ENCODE assay signal across 34 cellular contexts in the genomic region with DNA sequence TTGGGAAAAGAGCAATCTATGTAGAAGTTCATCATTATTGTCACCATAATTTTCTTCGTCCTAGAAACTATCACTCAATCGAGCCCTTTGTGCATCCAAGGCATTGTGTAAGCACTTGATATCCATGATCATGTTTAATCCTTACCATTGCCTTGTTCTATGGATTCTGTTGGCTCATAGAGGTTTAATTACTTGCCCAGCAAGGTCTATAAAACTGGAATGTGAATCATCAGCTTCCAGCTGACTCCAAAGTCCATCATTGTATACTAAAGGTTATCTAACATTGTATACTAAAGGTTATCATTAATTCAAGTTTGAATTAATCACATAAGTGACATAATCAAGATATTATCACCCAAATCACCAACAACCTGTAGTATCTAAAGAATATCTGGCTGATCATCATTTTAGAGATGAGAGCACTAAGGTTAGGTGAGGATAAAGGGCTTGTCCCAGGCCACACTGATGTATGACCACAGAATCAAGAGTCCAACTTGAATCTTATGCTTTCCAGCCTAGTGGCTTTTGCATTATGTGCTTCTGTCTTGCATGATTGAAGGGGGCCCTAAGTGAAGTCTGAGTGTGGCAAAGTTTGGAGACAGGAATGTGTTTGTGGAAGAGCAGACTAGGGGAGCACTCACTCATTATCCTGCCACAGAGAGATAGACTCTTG.
"Had no signal": no experiment of that assay in that cellular context is flagged by ENCODE, and none has a peak within 500 bp of the region (broad histone marks: within the 10 kb centered on the region; RNA-seq: fewer than 3 reads in every experiment).

No MANE protein-coding gene starts in this region.

- H3K4me1 Mint-ChIP-seq: activated B cell treated with CpG ODN at 0.5 μM for 24 hours; activated CD4-positive, alpha-beta memory T cell treated with anti-CD3 and anti-CD28 coated beads, Interleukin-2, amount 10 ng/mL, durations not matched to agents 7 days and 5 days; activated CD4-positive, alpha-beta T cell treated with anti-CD3 and anti-CD28 coated beads, Interleukin-2, amount 10 ng/mL, durations not matched to agents 24 days and 14 days; activated CD8-positive, alpha-beta memory T cell treated with anti-CD3 and anti-CD28 coated beads, Interleukin-2, amount 10 ng/mL, durations not matched to agents 7 days and 5 days; activated naive CD4-positive, alpha-beta T cell treated with anti-CD3 and anti-CD28 coated beads, Interleukin-2, amount 10 ng/mL, durations not matched to agents 7 days and 5 days; activated naive CD4-positive, alpha-beta T cell treated with anti-CD3 and anti-CD28 coated beads, Interleukin-2, amount 50 U/mL, for 24 hours; activated naive CD8-positive, alpha-beta T cell treated with anti-CD3 and anti-CD28 coated beads, Interleukin-2, amount 10 ng/mL, durations not matched to agents 7 days and 5 days; activated naive CD8-positive, alpha-beta T cell treated with anti-CD3 and anti-CD28 coated beads, Interleukin-2, amount 50 U/mL, for 24 hours; central memory CD8-positive, alpha-beta T cell had no signal

- H3K27me3 ChIP-seq: ascending aorta, cardiac muscle cell had no signal

- H3K36me3 ChIP-seq: ascending aorta, cardiac muscle cell had no signal

- H3K9me3 Mint-ChIP-seq: activated B cell treated with CpG ODN at 0.5 μM for 24 hours; activated CD4-positive, alpha-beta memory T cell treated with anti-CD3 and anti-CD28 coated beads, Interleukin-2, amount 10 ng/mL, durations not matched to agents 7 days and 5 days; activated T-helper 2 cell treated with anti-CD3 and anti-CD28 coated beads, Interferon-gamma antibody, Interleukin-2, Interleukin-4, amounts not matched to agents 10 μg/mL and 5 μg/mL and 100 μg/mL, durations not matched to agents 14 hours and 24 hours and 36 hours; T-helper 1 cell treated with Interleukin-12 subunit alpha and Interleukin-12 subunit beta and Interleukin-4 antibody, amounts not matched to agents 30 μg/mL and 1 μg/mL, for 36 hours; T-helper 2 cell treated with Interferon-gamma antibody and Interleukin-4, amounts not matched to agents 5 μg/mL and 100 μg/mL, for 36 hours had no signal

- H3K9me3 ChIP-seq: ascending aorta had no signal

- H3K36me3 Mint-ChIP-seq: activated CD8-positive, alpha-beta memory T cell treated with anti-CD3 and anti-CD28 coated beads, Interleukin-2, amount 10 ng/mL, durations not matched to agents 7 days and 5 days; activated naive CD4-positive, alpha-beta T cell treated with anti-CD3 and anti-CD28 coated beads, Interleukin-2, amount 10 ng/mL, durations not matched to agents 7 days and 5 days; activated naive CD4-positive, alpha-beta T cell treated with anti-CD3 and anti-CD28 coated beads, Interleukin-2, amount 50 U/mL, for 24 hours; activated naive CD8-positive, alpha-beta T cell; activated naive CD8-positive, alpha-beta T cell treated with anti-CD3 and anti-CD28 coated beads, Interleukin-2, amount 10 ng/mL, durations not matched to agents 7 days and 5 days; brain had no signal

- H3K4me3 Mint-ChIP-seq: activated B cell treated with CpG ODN at 0.5 μM for 24 hours; activated CD4-positive, alpha-beta memory T cell treated with anti-CD3 and anti-CD28 coated beads, Interleukin-2, amount 10 ng/mL, durations not matched to agents 7 days and 5 days; activated CD4-positive, alpha-beta T cell treated with anti-CD3 and anti-CD28 coated beads, Interleukin-2, amount 10 ng/mL, durations not matched to agents 24 days and 14 days; activated CD8-positive, alpha-beta memory T cell treated with anti-CD3 and anti-CD28 coated beads, Interleukin-2, amount 10 ng/mL, durations not matched to agents 7 days and 5 days; activated CD8-positive, alpha-beta T cell treated with anti-CD3 and anti-CD28 coated beads, Interleukin-2, amount 10 ng/mL, durations not matched to agents 7 days and 5 days; activated naive CD4-positive, alpha-beta T cell treated with anti-CD3 and anti-CD28 coated beads, Interleukin-2, amount 10 ng/mL, durations not matched to agents 7 days and 5 days; activated naive CD4-positive, alpha-beta T cell treated with anti-CD3 and anti-CD28 coated beads, Interleukin-2, amount 50 U/mL, for 24 hours; activated naive CD8-positive, alpha-beta T cell; activated naive CD8-positive, alpha-beta T cell treated with anti-CD3 and anti-CD28 coated beads, Interleukin-2, amount 10 ng/mL, durations not matched to agents 7 days and 5 days; activated naive CD8-positive, alpha-beta T cell treated with anti-CD3 and anti-CD28 coated beads, Interleukin-2, amount 50 U/mL, for 24 hours; activated T-cell treated with anti-CD3 and anti-CD28 coated beads, Interleukin-2, amount 50 U/mL, for 24 hours; brain; central memory CD8-positive, alpha-beta T cell; T-helper 1 cell treated with Interleukin-12 subunit alpha and Interleukin-12 subunit beta and Interleukin-4 antibody, amounts not matched to agents 30 μg/mL and 1 μg/mL, for 36 hours; T-helper 2 cell treated with Interferon-gamma antibody and Interleukin-4, amounts not matched to agents 5 μg/mL and 100 μg/mL, for 36 hours had no signal

- DNase-seq: activated B cell treated with CpG ODN at 0.5 μM for 24 hours; activated CD4-positive, alpha-beta memory T cell treated with anti-CD3 and anti-CD28 coated beads, Interleukin-2, amount 10 ng/mL, durations not matched to agents 7 days and 5 days; activated CD4-positive, alpha-beta T cell treated with anti-CD3 and anti-CD28 coated beads for 4 hours; activated CD4-positive, alpha-beta T cell treated with anti-CD3 and anti-CD28 coated beads, Interleukin-2, amount 10 ng/mL, durations not matched to agents 24 days and 14 days; activated CD4-positive, alpha-beta T cell treated with anti-CD3 and anti-CD28 coated beads, Interleukin-2, amount 50 U/mL, for 48 hours; activated CD4-positive, CD25-positive, alpha-beta regulatory T cell treated with anti-CD3 and anti-CD28 coated beads, Interleukin-2, amount 50 U/mL, for 72 hours; activated CD8-positive, alpha-beta memory T cell treated with anti-CD3 and anti-CD28 coated beads for 24 hours; activated CD8-positive, alpha-beta memory T cell treated with anti-CD3 and anti-CD28 coated beads, Interleukin-2, amount 10 ng/mL, durations not matched to agents 7 days and 5 days; activated CD8-positive, alpha-beta memory T cell treated with anti-CD3 and anti-CD28 coated beads, Interleukin-2, amount 50 U/mL, for 48 hours; activated CD8-positive, alpha-beta T cell treated with anti-CD3 and anti-CD28 coated beads, Interleukin-2, amount 10 ng/mL, durations not matched to agents 7 days and 5 days; activated effector memory CD4-positive, alpha-beta T cell treated with Interleukin-2 at 50 U/mL for 16 hours; activated gamma-delta T cell; activated naive CD4-positive, alpha-beta T cell treated with anti-CD3 and anti-CD28 coated beads, Interleukin-2, amount 10 ng/mL, durations not matched to agents 7 days and 5 days; activated naive CD4-positive, alpha-beta T cell treated with Interleukin-2 at 50 U/mL for 16 hours; activated naive CD8-positive, alpha-beta T cell treated with anti-CD3 and anti-CD28 coated beads, Interleukin-2, amount 10 ng/mL, durations not matched to agents 7 days and 5 days; activated naive CD8-positive, alpha-beta T cell treated with anti-CD3 and anti-CD28 coated beads, Interleukin-2, amount 50 U/mL, for 24 hours; activated T-cell treated with anti-CD3 and anti-CD28 coated beads, Interleukin-2, amount 50 U/mL, for 24 hours; activated T-cell treated with anti-CD3 and anti-CD28 coated beads, Interleukin-2, amount 50 U/mL, for 48 hours; amygdala; anterior cingulate cortex; caudate nucleus; T-helper 1 cell; T-helper 2 cell; T-helper 9 cell had no signal

- ATAC-seq: activated CD8-positive, alpha-beta memory T cell treated with anti-CD3 and anti-CD28 coated beads, Interleukin-2, amount 10 ng/mL, durations not matched to agents 7 days and 5 days; activated CD8-positive, alpha-beta T cell treated with anti-CD3 and anti-CD28 coated beads, Interleukin-2, amount 10 ng/mL, durations not matched to agents 7 days and 5 days; activated naive CD8-positive, alpha-beta T cell treated with anti-CD3 and anti-CD28 coated beads, Interleukin-2, amount 50 U/mL, for 24 hours had no signal

- H3K27me3 Mint-ChIP-seq: activated B cell treated with CpG ODN at 0.5 μM for 24 hours; activated CD4-positive, alpha-beta memory T cell treated with anti-CD3 and anti-CD28 coated beads, Interleukin-2, amount 10 ng/mL, durations not matched to agents 7 days and 5 days; activated CD4-positive, alpha-beta T cell treated with anti-CD3 and anti-CD28 coated beads, Interleukin-2, amount 10 ng/mL, durations not matched to agents 24 days and 14 days; activated CD8-positive, alpha-beta memory T cell treated with anti-CD3 and anti-CD28 coated beads, Interleukin-2, amount 10 ng/mL, durations not matched to agents 7 days and 5 days; activated naive CD4-positive, alpha-beta T cell treated with anti-CD3 and anti-CD28 coated beads, Interleukin-2, amount 10 ng/mL, durations not matched to agents 7 days and 5 days; activated naive CD8-positive, alpha-beta T cell; activated naive CD8-positive, alpha-beta T cell treated with anti-CD3 and anti-CD28 coated beads, Interleukin-2, amount 10 ng/mL, durations not matched to agents 7 days and 5 days; activated T-cell treated with anti-CD3 and anti-CD28 coated beads, Interleukin-2, amount 50 U/mL, for 24 hours; central memory CD8-positive, alpha-beta T cell had no signal

- H3K4me3 ChIP-seq: ascending aorta, cardiac muscle cell had no signal

- H3K27ac ChIP-seq: ascending aorta, cardiac muscle cell, VCaP had no signal

- H3K27ac Mint-ChIP-seq: activated B cell treated with CpG ODN at 0.5 μM for 24 hours; activated CD4-positive, alpha-beta memory T cell treated with anti-CD3 and anti-CD28 coated beads, Interleukin-2, amount 10 ng/mL, durations not matched to agents 7 days and 5 days; activated CD4-positive, alpha-beta T cell treated with anti-CD3 and anti-CD28 coated beads, Interleukin-2, amount 10 ng/mL, durations not matched to agents 24 days and 14 days; activated CD8-positive, alpha-beta memory T cell treated with anti-CD3 and anti-CD28 coated beads, Interleukin-2, amount 10 ng/mL, durations not matched to agents 7 days and 5 days; activated CD8-positive, alpha-beta T cell treated with anti-CD3 and anti-CD28 coated beads, Interleukin-2, amount 10 ng/mL, durations not matched to agents 7 days and 5 days; activated naive CD4-positive, alpha-beta T cell treated with anti-CD3 and anti-CD28 coated beads, Interleukin-2, amount 10 ng/mL, durations not matched to agents 7 days and 5 days; activated naive CD4-positive, alpha-beta T cell treated with anti-CD3 and anti-CD28 coated beads, Interleukin-2, amount 50 U/mL, for 24 hours; activated naive CD8-positive, alpha-beta T cell; activated naive CD8-positive, alpha-beta T cell treated with anti-CD3 and anti-CD28 coated beads, Interleukin-2, amount 10 ng/mL, durations not matched to agents 7 days and 5 days; activated naive CD8-positive, alpha-beta T cell treated with anti-CD3 and anti-CD28 coated beads, Interleukin-2, amount 50 U/mL, for 24 hours; activated T-cell treated with anti-CD3 and anti-CD28 coated beads, Interleukin-2, amount 50 U/mL, for 24 hours; activated T-helper 2 cell treated with anti-CD3 and anti-CD28 coated beads, Interferon-gamma antibody, Interleukin-2, Interleukin-4, amounts not matched to agents 10 μg/mL and 5 μg/mL and 100 μg/mL, durations not matched to agents 14 hours and 24 hours and 36 hours; brain; T-helper 1 cell treated with Interleukin-12 subunit alpha and Interleukin-12 subunit beta and Interleukin-4 antibody, amounts not matched to agents 30 μg/mL and 1 μg/mL, for 36 hours; T-helper 2 cell treated with Interferon-gamma antibody and Interleukin-4, amounts not matched to agents 5 μg/mL and 100 μg/mL, for 36 hours had no signal
